ENCODE assay signal across 1 cellular context in the genomic region with DNA sequence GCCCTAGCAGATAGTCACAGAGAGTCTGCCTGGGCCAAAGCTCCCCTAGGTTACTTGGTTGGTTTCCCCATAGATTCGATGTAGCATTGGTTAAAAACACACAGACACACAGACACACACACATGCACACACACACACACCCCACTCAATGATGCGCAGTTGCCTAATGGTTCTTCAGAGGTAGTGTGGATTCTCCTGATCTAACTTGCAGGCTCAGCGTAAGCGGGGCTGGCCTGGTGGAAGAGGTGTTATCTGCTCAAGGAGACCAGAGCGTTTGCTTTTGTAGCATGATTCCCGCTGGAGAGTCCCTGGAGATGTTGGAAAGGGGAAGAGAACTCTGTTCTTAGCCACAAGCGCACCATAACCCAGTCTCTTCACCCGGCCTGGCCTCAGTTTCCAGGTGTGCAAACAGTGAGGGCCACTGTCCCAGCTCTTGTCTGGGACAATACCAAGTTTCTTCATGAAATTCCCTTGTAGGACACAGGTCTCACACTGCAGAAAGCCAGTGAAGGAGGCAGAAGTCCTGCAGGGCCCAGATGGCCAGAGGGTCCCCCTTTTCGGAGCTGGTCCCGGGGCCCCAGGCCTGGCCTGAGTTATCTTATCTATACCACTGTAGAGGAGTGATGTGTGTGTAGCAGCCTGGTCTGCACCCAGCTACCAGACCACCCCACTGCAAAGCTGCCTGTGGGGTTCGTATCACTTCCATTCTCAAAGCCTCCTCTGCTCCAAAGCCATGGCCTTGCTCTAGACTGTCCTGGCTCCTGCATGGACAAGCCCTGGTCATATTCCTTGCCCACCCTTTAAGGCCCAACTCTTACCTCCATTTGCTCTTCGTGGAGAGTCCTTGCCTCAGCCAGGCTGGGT.
TF ChIP-seq lines count a peak whose summit lies in the region.

No MANE protein-coding gene starts in this region.

TF ChIP-seq in H1, 55 proteins besides CTCF, POLR2A, EP300 and RAD21:
- no peak for TF ChIP-seq ASH2L (IDR thresholded peaks at IDR 0.05; ENCODE audit: low read length)
- no peak for TF ChIP-seq SIX5 (IDR thresholded peaks at IDR 0.05; ENCODE audit: low read depth, low read length)
- TF ChIP-seq TEAD4 (IDR thresholded peaks at IDR 0.05; ENCODE audit: low read depth, low read length) = no peak
- no peak for TF ChIP-seq HDAC6 (IDR thresholded peaks at IDR 0.05; ENCODE audit: low read depth, low read length)
- no peak for TF ChIP-seq SP1 (IDR thresholded peaks at IDR 0.05; ENCODE audit: low read depth, low read length)
- no peak for TF ChIP-seq CBX5 (IDR thresholded peaks at IDR 0.05; ENCODE audit: low read depth, low read length)
- TF ChIP-seq NANOG (IDR thresholded peaks at IDR 0.05; ENCODE audit: insufficient read depth, low read depth, low read length, poor library complexity, severe bottlenecking) = no peak
- no peak for TF ChIP-seq BACH1 (IDR thresholded peaks at IDR 0.05; ENCODE audit: low read length)
- TF ChIP-seq YY1 (IDR thresholded peaks at IDR 0.05; ENCODE audit: low read depth, low read length) = no peak
- no peak for TF ChIP-seq GABPA (IDR thresholded peaks at IDR 0.05; ENCODE audit: borderline replicate concordance, insufficient read depth, low read length)
- TF ChIP-seq BCL11A (IDR thresholded peaks at IDR 0.05; ENCODE audit: low read depth in 2 of 2, low read length in 2 of 2) = no peak
- TF ChIP-seq HDAC2 (IDR thresholded peaks at IDR 0.05; ENCODE audit: borderline replicate concordance in 1 of 2, low read depth in 2 of 2, low read length in 2 of 2) = no peak
- TF ChIP-seq SP2 (IDR thresholded peaks at IDR 0.05; ENCODE audit: low read length) = no peak
